In genomic region chr11:86116386-86116726, GRCh38 we compare ENCODE assay signal across 9 cellular contexts. TPM values are rescaled to one million over a fixed set of nuclear protein-coding genes. Genes with fewer than 3 reads are reported as not detected.
A peak's percentile ranks its signal among the peaks of the same experiment; 100 is the strongest.
DNase-seq lines count a peak whose midpoint lies in the region; ATAC-seq and TF ChIP-seq lines count a peak whose summit lies in the region.
"Had no signal": no experiment of that assay in that cellular context is flagged by ENCODE, and none has a peak within 500 bp of the region (broad histone marks: within the 10 kb centered on the region; RNA-seq: fewer than 3 reads in every experiment).

No MANE protein-coding gene starts in this region.

- no peaks in the 10 kb centered on the region for H3K9me3 ChIP-seq in left lung
- H3K9me3 ChIP-seq: thoracic aorta had no signal

- no peak for TF ChIP-seq CTCF in activated CD8-positive, alpha-beta T cell treated with anti-CD3 and anti-CD28 coated beads for 36 hours (IDR thresholded peaks at IDR 0.05)
- TF ChIP-seq CTCF in left lung (IDR thresholded peaks at IDR 0.05): no peak

- ATAC-seq in HG03066 (IDR thresholded peaks at IDR 0.05; ENCODE audit: low read depth, unreplicated experiment) (peak; percentile 82), left lung (peak; percentile 73), Right ventricle myocardium inferior (no peak)
- ATAC-seq in activated CD8-positive, alpha-beta T cell treated with anti-CD3 and anti-CD28 coated beads for 36 hours: peak; percentile 91

- no peaks in the 10 kb centered on the region for H3K79me2 ChIP-seq in ACC112 (ENCODE audit: control insufficient read depth, insufficient read depth, low read length, unreplicated experiment)

- H3K36me3 Mint-ChIP-seq in activated CD8-positive, alpha-beta T cell treated with anti-CD3 and anti-CD28 coated beads for 36 hours (ENCODE audit: low read depth): no peaks in the 10 kb centered on the region

- H3K4me3 Mint-ChIP-seq in activated CD8-positive, alpha-beta T cell treated with anti-CD3 and anti-CD28 coated beads for 36 hours: peak overlapping the region; percentile 41

- TF ChIP-seq POLR2A in GM18951 (IDR thresholded peaks at IDR 0.05; ENCODE audit: extremely low read depth, insufficient read depth, insufficient read length): peak; percentile 43

- no peaks in the 10 kb centered on the region for H3K36me3 ChIP-seq in ACC112 (ENCODE audit: insufficient read depth, low read length)
- no peaks in the 10 kb centered on the region for H3K36me3 ChIP-seq in left lung
- H3K36me3 ChIP-seq: thoracic aorta had no signal

- H3K27ac Mint-ChIP-seq in activated CD8-positive, alpha-beta T cell treated with anti-CD3 and anti-CD28 coated beads for 36 hours: peak overlapping the region; percentile 84

- CTCF ChIA-PET in activated CD8-positive, alpha-beta T cell treated with anti-CD3 and anti-CD28 coated beads for 36 hours (lab: Charles Lee): interaction anchor here (1.1 to 3.6 kb wide), 6 partner anchors 13 to 261 kb away, joined by 3 to 13 read pairs (median 5); partner anchors contain the start of genes CCDC83 and PICALM

- H3K27ac ChIP-seq in ACC112 (ENCODE audit: low read depth, low read length) (peak overlapping the region; percentile 65), left lung (peak overlapping the region in 1 of 2 donors; percentile 7)
- H3K27ac ChIP-seq: thoracic aorta had no signal

- H3K4me3 ChIP-seq in ACC112 (ENCODE audit: low read depth, low read length): peak overlapping the region; percentile 17; the same call in 1 of the 2 replicates
- H3K4me3 ChIP-seq in left lung: no peak overlapping the region
- H3K4me3 ChIP-seq: thoracic aorta had no signal

- H2AFZ ChIP-seq in ACC112 (ENCODE audit: low read length, unreplicated experiment): peak overlapping the region; percentile 31

- peak; percentile 62 for DNase-seq in activated CD8-positive, alpha-beta T cell treated with anti-CD3 and anti-CD28 coated beads for 36 hours
- DNase-seq in left lung: no peak
- DNase-seq in NCI-H1105 treated with DMSO at 0.1 percent for 48 hours (lab: John Stamatoyannopoulos, UW): no peak
- no peak for DNase-seq in DMS153 (lab: John Stamatoyannopoulos, UW)
- DNase-seq in Right ventricle myocardium inferior (ENCODE audit: missing footprints): no peak

- intact Hi-C loops in activated CD8-positive, alpha-beta T cell treated with anti-CD3 and anti-CD28 coated beads for 36 hours (cut with micrococcal nuclease): loop anchor here (5.0 kb wide), 2 partner anchors 69 to 76 kb away; no protein-coding TSS in a partner anchor
- intact Hi-C loops in left lung (cut with DNase I) (no loop called here), Right ventricle myocardium inferior (cut with DNase I) (no loop called here)

- H3K27me3 Mint-ChIP-seq in activated CD8-positive, alpha-beta T cell treated with anti-CD3 and anti-CD28 coated beads for 36 hours: peaks cover 3% of the 10 kb centered on the region

- H3K27me3 ChIP-seq in ACC112 (ENCODE audit: insufficient read depth, low read length) (no peaks in the 10 kb centered on the region), left lung (no peaks in the 10 kb centered on the region)

- H3K4me1 ChIP-seq in ACC112 (ENCODE audit: control insufficient read depth, insufficient read depth, low read length, unreplicated experiment): peaks cover 22% of the 10 kb centered on the region
- H3K4me1 ChIP-seq in left lung: peaks cover 0 to 15% of the 10 kb centered on the region in 2 donors

- peaks cover 29% of the 10 kb centered on the region for H3K4me1 Mint-ChIP-seq in activated CD8-positive, alpha-beta T cell treated with anti-CD3 and anti-CD28 coated beads for 36 hours (ENCODE audit: low read depth)

- in situ Hi-C loops in GM18951 (cut with MboI; ENCODE audit: low sequenced_read_pairs, unreplicated experiment): no loop called here

- POLR2A ChIA-PET in activated CD8-positive, alpha-beta T cell treated with anti-CD3 and anti-CD28 coated beads for 36 hours (lab: Charles Lee): interaction anchor here (0.9 to 1.1 kb wide), 4 partner anchors 17 to 98 kb away, joined by 3 to 4 read pairs (median 3); no protein-coding TSS in a partner anchor

- H3K9me3 Mint-ChIP-seq in activated CD8-positive, alpha-beta T cell treated with anti-CD3 and anti-CD28 coated beads for 36 hours: no peaks in the 10 kb centered on the region

RNA-seq across cellular contexts. Expression of gene PICALM, which starts 47.5 kb away (rescaled TPM):
- total RNA-seq in activated CD8-positive, alpha-beta T cell treated with anti-CD3 and anti-CD28 coated beads for 36 hours: 10 to 100 TPM; 57.5 to 61.2 TPM
- total RNA-seq in left lung (100 to 1,000 TPM; 159 to 216 TPM), Right ventricle myocardium inferior (126 TPM)
